Comparison of ENCODE assay signal across 19 cellular contexts in the genomic region with DNA sequence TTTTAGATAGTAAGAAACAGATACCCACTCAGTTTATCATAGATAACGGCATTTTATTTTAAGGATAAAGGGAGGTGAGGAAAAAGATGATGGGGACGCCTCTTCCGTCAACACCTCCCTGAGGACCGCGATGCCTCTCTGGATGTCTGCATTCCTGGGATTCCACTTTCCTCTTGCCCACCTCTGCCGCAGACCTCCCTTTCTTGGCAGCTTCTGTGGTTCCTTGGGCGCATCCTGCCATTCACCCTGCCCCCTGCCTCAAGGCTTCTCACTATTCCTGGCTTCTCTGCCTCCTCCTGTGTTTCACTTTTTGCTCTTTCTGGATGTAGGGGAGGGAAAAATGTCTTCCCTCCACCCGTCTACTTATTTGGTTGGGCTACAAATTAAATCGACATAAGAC. TPM values are rescaled to one million over a fixed set of nuclear protein-coding genes. Genes with fewer than 3 reads are reported as not detected.
DNase-seq lines count a peak whose midpoint lies in the region; ATAC-seq and TF ChIP-seq lines count a peak whose summit lies in the region.
"Had no signal": no experiment of that assay in that cellular context is flagged by ENCODE, and none has a peak within 500 bp of the region (broad histone marks: within the 10 kb centered on the region; RNA-seq: fewer than 3 reads in every experiment).

No MANE protein-coding gene starts in this region.

- no peak overlapping the region for H3K9ac ChIP-seq in iPS-18a (ENCODE audit: low read length)
- H3K9ac ChIP-seq: BLaER1 had no signal

- no peaks in the 10 kb centered on the region for H3K36me3 Mint-ChIP-seq in WTC11
- H3K36me3 Mint-ChIP-seq in mesothelial cell of epicardium = no peaks in the 10 kb centered on the region
- H3K36me3 Mint-ChIP-seq: CD4-positive, alpha-beta memory T cell had no signal

- H3K27ac ChIP-seq in iPS-18a (ENCODE audit: low read length) = peak overlapping the region; percentile 10
- H3K27ac ChIP-seq: BLaER1, HL-60, Peyer's patch, SK-N-MC had no signal

- no peaks in the 10 kb centered on the region for H3K36me3 ChIP-seq in iPS-18a (ENCODE audit: control insufficient read depth, low read depth, low read length)
- H3K36me3 ChIP-seq: Peyer's patch had no signal

- H3K27me3 Mint-ChIP-seq in WTC11 (ENCODE audit: low read depth) (no peaks in the 10 kb centered on the region), mesothelial cell of epicardium (ENCODE audit: low read depth) (no peaks in the 10 kb centered on the region)

- H3K4me1 Mint-ChIP-seq in WTC11 (peaks cover 60% of the 10 kb centered on the region), mesothelial cell of epicardium (peaks cover 77% of the 10 kb centered on the region)
- H3K4me1 Mint-ChIP-seq: CD4-positive, alpha-beta memory T cell had no signal

- POLR2A ChIA-PET in WTC11 (lab: Charles Lee) = no interaction called here

- no peak for TF ChIP-seq CTCF in WTC11 (IDR thresholded peaks at IDR 0.05)
- TF ChIP-seq CTCF in mesothelial cell of epicardium (IDR thresholded peaks at IDR 0.05; ENCODE audit: unreplicated experiment) = no peak

- H3K4me3 Mint-ChIP-seq in WTC11 (no peak overlapping the region), mesothelial cell of epicardium (no peak overlapping the region)
- H3K4me3 Mint-ChIP-seq: CD4-positive, alpha-beta memory T cell had no signal

- DNase-seq in ELF-1 (ENCODE audit: low read depth, low spot score) = peak; percentile 74
- peak; percentile 43 for DNase-seq in WTC11 (ENCODE audit: low spot score)
- no peak for DNase-seq in mesothelial cell of epicardium (ENCODE audit: low spot score in 2 of 2, unreplicated experiment in 2 of 2)
- DNase-seq in NCI-H2107 treated with DMSO at 0.1 percent for 48 hours (lab: John Stamatoyannopoulos, UW; ENCODE audit: unreplicated experiment) = no peak
- no peak for DNase-seq in cerebellar cortex (ENCODE audit: low spot score)
- DNase-seq: CD4-positive, alpha-beta memory T cell; H7; NCI-H1105; NCI-H1694; NCI-H2081 treated with DMSO at 0.1 percent for 48 hours; Peyer's patch had no signal

- no peaks in the 10 kb centered on the region for H3K27me3 ChIP-seq in iPS-18a (ENCODE audit: control insufficient read depth, insufficient read depth, low read length)
- H3K27me3 ChIP-seq: BLaER1, Peyer's patch had no signal

- H3K9me3 Mint-ChIP-seq in WTC11 (no peaks in the 10 kb centered on the region), mesothelial cell of epicardium (no peaks in the 10 kb centered on the region)
- H3K9me3 Mint-ChIP-seq: CD4-positive, alpha-beta memory T cell had no signal

- H3K9me3 ChIP-seq in iPS-18a (ENCODE audit: control insufficient read depth, low read depth, low read length) = no peaks in the 10 kb centered on the region
- H3K9me3 ChIP-seq: Peyer's patch had no signal

- H3K27ac Mint-ChIP-seq in WTC11 = 0 out of 2 replicates have a peak overlapping the region, but pooled peaks have one; percentile 37
- peak overlapping the region; percentile 78 for H3K27ac Mint-ChIP-seq in mesothelial cell of epicardium
- H3K27ac Mint-ChIP-seq: CD4-positive, alpha-beta memory T cell had no signal

- CTCF ChIA-PET in WTC11 (lab: Charles Lee) = interaction anchor here (1.4 kb wide), 1 partner anchor 18 kb away, joined by 5 read pairs; no protein-coding TSS in a partner anchor

- peak overlapping the region; percentile 38 for H3K4me3 ChIP-seq in iPS-18a (ENCODE audit: low read length)
- H3K4me3 ChIP-seq: BLaER1, Peyer's patch, SK-N-MC had no signal

- H3K4me1 ChIP-seq in iPS-18a (ENCODE audit: control insufficient read depth, low read depth, low read length) = peaks cover 40% of the 10 kb centered on the region
- H3K4me1 ChIP-seq: BLaER1, Peyer's patch had no signal

- ATAC-seq in WTC11 = peak; percentile 78
- ATAC-seq in GM21528 (IDR thresholded peaks at IDR 0.05; ENCODE audit: low FRiP score, unreplicated experiment) = no peak
- ATAC-seq in HG02642 (IDR thresholded peaks at IDR 0.05; ENCODE audit: poor library complexity, unreplicated experiment) = no peak

TF ChIP-seq in WTC11, 78 proteins besides CTCF, POLR2A, EP300 and RAD21:
- TF ChIP-seq ZNF121 (CRISPR knock-in tag; IDR thresholded peaks at IDR 0.05) = no peak
- TF ChIP-seq TP53 (CRISPR knock-in tag; IDR thresholded peaks at IDR 0.05) = no peak
- TF ChIP-seq TEAD1 (CRISPR knock-in tag; IDR thresholded peaks at IDR 0.05) = peak; percentile 45; the same call in 1 of the 2 replicates

RNA-seq across cellular contexts. Expression of a gene that starts 19.9 kb away (rescaled TPM):
- total RNA-seq in WTC11 (2021) (5.0 to 7.0 TPM (median 6.1 TPM) in 3 replicates), mesothelial cell of epicardium (58.8 to 61.4 TPM (median 60.6 TPM) in 3 replicates)
- total RNA-seq: HT1080, LHCN-M2 had no signal

Comparison
In these comparisons a context has a peak if more than half of its experiments do, and no peak if none do; other contexts are left out.
1. DNase-seq: peak in ELF-1 (single experiment) and WTC11 (single experiment); none in mesothelial cell of epicardium (0 of 2), NCI-H2107 treated with DMSO at 0.1 percent for 48 hours (single experiment) and cerebellar cortex (single experiment).